9 cellular contexts compared by ENCODE assay signal in the genomic region with DNA sequence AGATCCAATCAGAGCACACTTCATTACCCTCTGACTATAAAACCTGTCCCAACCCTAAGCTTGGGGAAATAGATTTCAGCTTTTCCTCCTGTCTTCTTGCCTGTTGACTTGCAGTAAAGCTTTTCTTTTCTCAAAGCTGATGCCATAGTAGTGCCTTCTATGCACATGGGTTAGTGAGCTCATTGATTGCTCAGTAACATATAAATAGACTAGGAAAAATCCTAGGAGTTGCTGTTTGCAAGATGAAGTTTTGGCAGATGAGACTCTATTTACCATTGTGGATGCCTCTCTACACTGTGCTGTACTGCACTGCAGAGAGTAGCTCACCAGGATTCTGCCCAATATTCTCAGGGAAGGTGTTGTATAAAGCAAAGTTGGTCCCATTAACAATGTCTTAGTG.
"Had no signal": no experiment of that assay in that cellular context is flagged by ENCODE, and none has a peak within 500 bp of the region (broad histone marks: within the 10 kb centered on the region; RNA-seq: fewer than 3 reads in every experiment).

No MANE protein-coding gene starts in this region.

- H3K9me3 Mint-ChIP-seq: GM23338, H9, HFFc6 had no signal

- H3K4me3 Mint-ChIP-seq: GM23338, H9, HFFc6 had no signal

- H3K4me3 ChIP-seq: GM23248, GM23338, HAP-1 had no signal

- DNase-seq: GM23248, GOT3, H7, H9, HCEC 1CT, HFFc6 had no signal

- H3K4me2 ChIP-seq: GM23338 had no signal

- H3K4me1 ChIP-seq: HAP-1 had no signal

- H3K36me3 ChIP-seq: HAP-1 had no signal

- H3K27ac ChIP-seq: GM23248 had no signal

- H2AFZ ChIP-seq: GM23248, GM23338 had no signal

- ATAC-seq: GM23338, HCT116 had no signal

- H3K27ac Mint-ChIP-seq: GM23338, H9, HFFc6 had no signal

- H3K4me1 Mint-ChIP-seq: GM23338, H9 had no signal

- H3K9ac ChIP-seq: GM23248 had no signal

- H3K9me3 ChIP-seq: HAP-1 had no signal
